In genomic region chr22:49205401-49205800, GRCh38 we compare ENCODE assay signal across 26 cellular contexts.
DNase-seq lines count a peak whose midpoint lies in the region; TF ChIP-seq lines count a peak whose summit lies in the region.
"Had no signal": no experiment of that assay in that cellular context is flagged by ENCODE, and none has a peak within 500 bp of the region (broad histone marks: within the 10 kb centered on the region; RNA-seq: fewer than 3 reads in every experiment).

No MANE protein-coding gene starts in this region.

- H4K91ac ChIP-seq in neuronal stem cell (ENCODE audit: low read depth, low read length, poor library complexity), result no peak overlapping the region

- intact Hi-C loops in adrenal gland (cut with DNase I), result no loop called here
- intact Hi-C loops in tibial artery (cut with DNase I; ENCODE audit: low total_unique reads), result no loop called here

- no peaks in the 10 kb centered on the region for H3K36me3 ChIP-seq in adrenal gland (replicated peaks in 1 of 2)
- H3K36me3 ChIP-seq in neuronal stem cell (replicated peaks in 1 of 2; ENCODE audit: control insufficient read depth in 2 of 2, insufficient read depth in 2 of 2, low read length in 2 of 2), result no peaks in the 10 kb centered on the region
- H3K36me3 ChIP-seq in tibial artery, result no peaks in the 10 kb centered on the region
- no peaks in the 10 kb centered on the region for H3K36me3 ChIP-seq in effector memory CD4-positive, alpha-beta T cell (ENCODE audit: control insufficient read depth, insufficient read depth, low read length)
- H3K36me3 ChIP-seq: MG63 had no signal

- H3K27me3 ChIP-seq in adrenal gland (no peaks in the 10 kb centered on the region), neuronal stem cell (ENCODE audit: control insufficient read depth in 3 of 3, insufficient read depth in 3 of 3, low read depth in 1 of 3, low read length in 3 of 3) (no peaks in the 10 kb centered on the region), tibial artery (peaks cover 0 to 16% of the 10 kb centered on the region in 2 donors)
- H3K27me3 ChIP-seq in effector memory CD4-positive, alpha-beta T cell (replicated peaks; ENCODE audit: control insufficient read depth, insufficient read depth, low read length, poor library complexity, severe bottlenecking), result no peaks in the 10 kb centered on the region
- H3K27me3 ChIP-seq: MG63 had no signal

- DNase-seq in activated effector memory CD4-positive, alpha-beta T cell treated with anti-CD3 and anti-CD28 coated beads, Interleukin-2, amount 50 U/mL, for 16 hours, result peak; percentile 41
- DNase-seq in activated effector memory CD4-positive, alpha-beta T cell treated with Interleukin-2 at 50 U/mL for 16 hours, result no peak
- DNase-seq in adrenal gland (peak in 4 of 7 donors; percentile 6 to 12 (median 6)), neuronal stem cell (ENCODE audit: low spot score) (no peak), tibial artery (peak; percentile 14 to 62), NCI-H510A treated with DMSO at 0.1 percent for 48 hours (lab: John Stamatoyannopoulos, UW) (no peak)
- no peak for DNase-seq in stimulated activated CD4-positive, alpha-beta T cell treated with anti-CD3 and anti-CD28 coated beads, Interleukin-4, amount 100 ng/mL, for 24 hours
- no peak for DNase-seq in effector memory CD4-positive, alpha-beta T cell
- DNase-seq: CD8-positive, alpha-beta memory T cell; central memory CD4-positive, alpha-beta T cell; dermis blood vessel endothelial cell; DMS153; HFFc6; hypothalamus; immature natural killer cell; KG1; MG63; midbrain; NCI-H1417 treated with DMSO at 0.1 percent for 48 hours; NCI-H2081; NCI-H345; NCI-H774; retina; RPMI8226; stimulated activated CD4-positive, alpha-beta T cell treated with anti-CD3 and anti-CD28 coated beads, Interleukin-2, amount 100 ng/mL, for 48 hours had no signal

- H4K8ac ChIP-seq in neuronal stem cell (ENCODE audit: low read depth, low read length), result no peak overlapping the region

- peak overlapping the region; percentile 45 for H3K23ac ChIP-seq in neuronal stem cell (ENCODE audit: low read depth, low read length, poor library complexity)

- no peak overlapping the region for H2BK12ac ChIP-seq in neuronal stem cell (ENCODE audit: low read length)

- no peak overlapping the region for H2BK5ac ChIP-seq in neuronal stem cell (ENCODE audit: low read length)

- 29 to 54% (median 40%) methylated on average over 3 to 7 of the region's 7 CpGs for WGBS in adrenal gland, 4 donors
- no CpG with 5 or more reads among the region's 7 CpGs for WGBS in neuronal stem cell (ENCODE audit: extremely low coverage in 2 of 2, insufficient read length in 2 of 2, insufficient replicate concordance in 1 of 2), 2 donors

- H3K18ac ChIP-seq in neuronal stem cell (ENCODE audit: low read length), result peak overlapping the region; percentile 76

- no peak overlapping the region for H2BK15ac ChIP-seq in neuronal stem cell (ENCODE audit: low read length)

- peak overlapping the region; percentile 53 for H3K9ac ChIP-seq in neuronal stem cell (ENCODE audit: low read depth, low read length, poor library complexity)

- no peaks in the 10 kb centered on the region for H3K79me1 ChIP-seq in neuronal stem cell (ENCODE audit: low read depth, low read length)

- H3K9me3 ChIP-seq in adrenal gland (replicated peaks in 1 of 3) (no peaks in the 10 kb centered on the region), neuronal stem cell (replicated peaks in 1 of 2; ENCODE audit: control insufficient read depth in 2 of 2, insufficient read depth in 1 of 2, low read depth in 1 of 2, low read length in 2 of 2) (peaks cover 0 to 2% of the 10 kb centered on the region in 2 donors), tibial artery (no peaks in the 10 kb centered on the region)
- H3K9me3 ChIP-seq in effector memory CD4-positive, alpha-beta T cell (ENCODE audit: control insufficient read depth, low read length), result no peaks in the 10 kb centered on the region
- H3K9me3 ChIP-seq: MG63 had no signal

- H3K4me3 ChIP-seq in adrenal gland, result no peak overlapping the region
- peak overlapping the region in 1 of 2 donors; percentile 21 for H3K4me3 ChIP-seq in neuronal stem cell (ENCODE audit: low read length in 2 of 2)
- no peak overlapping the region for H3K4me3 ChIP-seq in tibial artery
- H3K4me3 ChIP-seq in effector memory CD4-positive, alpha-beta T cell (ENCODE audit: insufficient read depth, low read depth, low read length, poor library complexity, severe bottlenecking), result no peak overlapping the region
- H3K4me3 ChIP-seq: MG63 had no signal

- no peak overlapping the region for H3K4me2 ChIP-seq in neuronal stem cell (ENCODE audit: insufficient read depth, low read length, poor library complexity, severe bottlenecking)

- H2BK120ac ChIP-seq in neuronal stem cell (ENCODE audit: low read depth, low read length), result no peak overlapping the region

- H3K4ac ChIP-seq in neuronal stem cell (ENCODE audit: low read length), result no peak overlapping the region

- TF ChIP-seq CTCF in adrenal gland (IDR thresholded peaks at IDR 0.05) (no peak), tibial artery (IDR thresholded peaks at IDR 0.05) (no peak)

- H3K4me1 ChIP-seq in adrenal gland (replicated peaks in 1 of 2) (no peaks in the 10 kb centered on the region), neuronal stem cell (ENCODE audit: control insufficient read depth in 2 of 2, insufficient read depth in 1 of 2, low read depth in 1 of 2, low read length in 2 of 2) (no peaks in the 10 kb centered on the region), tibial artery (no peaks in the 10 kb centered on the region)
- no peaks in the 10 kb centered on the region for H3K4me1 ChIP-seq in effector memory CD4-positive, alpha-beta T cell (ENCODE audit: control insufficient read depth, insufficient read depth, low read length, poor library complexity, severe bottlenecking)

- H2AK5ac ChIP-seq in neuronal stem cell (ENCODE audit: low read depth, low read length), result peak overlapping the region; percentile 10

- H3K27ac ChIP-seq in adrenal gland (no peak overlapping the region), neuronal stem cell (replicated peaks; ENCODE audit: low read length) (no peak overlapping the region), tibial artery (no peak overlapping the region)
- H3K27ac ChIP-seq in effector memory CD4-positive, alpha-beta T cell (ENCODE audit: insufficient read depth, low read length, poor library complexity, severe bottlenecking), result no peak overlapping the region
- H3K27ac ChIP-seq: VCaP had no signal

- no peak overlapping the region for H2AFZ ChIP-seq in neuronal stem cell (ENCODE audit: low read length)

- TF ChIP-seq POLR2A in adrenal gland (IDR thresholded peaks at IDR 0.05), result no peak

- H3K14ac ChIP-seq in neuronal stem cell (ENCODE audit: low read length), result no peak overlapping the region

Comparison
In these comparisons a context has a peak if more than half of its experiments do, and no peak if none do; other contexts are left out.
1. DNase-seq: peak in activated effector memory CD4-positive, alpha-beta T cell treated with anti-CD3 and anti-CD28 coated beads, Interleukin-2, amount 50 U/mL, for 16 hours (single experiment), adrenal gland (4 of 7) and tibial artery (2 of 2); none in activated effector memory CD4-positive, alpha-beta T cell treated with Interleukin-2 at 50 U/mL for 16 hours (single experiment), neuronal stem cell (single experiment), NCI-H510A treated with DMSO at 0.1 percent for 48 hours (single experiment), stimulated activated CD4-positive, alpha-beta T cell treated with anti-CD3 and anti-CD28 coated beads, Interleukin-4, amount 100 ng/mL, for 24 hours (single experiment) and effector memory CD4-positive, alpha-beta T cell (0 of 3).